In the genomic region with DNA sequence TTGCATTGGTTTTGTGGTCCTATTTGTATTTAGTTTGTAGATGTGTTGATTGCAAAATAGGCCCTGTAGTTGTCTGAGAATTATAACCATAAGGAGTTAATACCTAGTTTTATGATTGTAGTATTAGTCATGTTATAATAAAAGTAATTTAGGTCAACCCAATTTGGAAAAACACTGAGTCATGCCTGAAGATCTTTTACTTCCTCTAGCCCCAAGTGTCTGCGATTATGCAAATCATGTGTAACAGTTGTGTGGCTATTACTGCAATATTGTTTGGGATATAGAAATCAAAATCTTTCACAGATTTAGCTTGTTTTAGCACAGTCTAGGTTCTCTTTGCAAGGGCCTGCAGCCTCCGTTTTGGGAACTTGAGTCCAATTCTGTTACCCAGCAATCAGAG, we compare ENCODE assay signal across 8 cellular contexts. TPM values are rescaled to one million over a fixed set of nuclear protein-coding genes. Genes with fewer than 3 reads are reported as not detected.
DNase-seq lines count a peak whose midpoint lies in the region; ATAC-seq and TF ChIP-seq lines count a peak whose summit lies in the region.

No MANE protein-coding gene starts in this region.

- H3K27me3 ChIP-seq in foreskin keratinocyte = no peaks in the 10 kb centered on the region

- ATAC-seq in GM18519 (IDR thresholded peaks at IDR 0.05; ENCODE audit: low FRiP score, unreplicated experiment) (peak; percentile 79), HG02852 (IDR thresholded peaks at IDR 0.05; ENCODE audit: unreplicated experiment) (peak; percentile 75), foreskin keratinocyte (peak; percentile 85)

- no peak for TF ChIP-seq CTCF in foreskin keratinocyte (conservative IDR thresholded peaks at IDR 0.05)

- WGBS in urinary bladder = 26% methylated on average over 2 of the region's 2 CpGs

- peaks cover 9% of the 10 kb centered on the region for H3K4me1 ChIP-seq in foreskin keratinocyte
- H3K4me1 ChIP-seq in urinary bladder (ENCODE audit: insufficient read depth) = peaks cover 2% of the 10 kb centered on the region

- no peaks in the 10 kb centered on the region for H3K36me3 ChIP-seq in urinary bladder (ENCODE audit: insufficient read depth)

- DNase-seq in RPMI7951 (ENCODE audit: low read depth) = peak; percentile 60
- peak; percentile 58 to 80 for DNase-seq in foreskin keratinocyte
- no peak for DNase-seq in DMS114 treated with DMSO at 0.1 percent for 48 hours (lab: John Stamatoyannopoulos, UW; ENCODE audit: unreplicated experiment)
- DNase-seq in NCI-H2196 (lab: John Stamatoyannopoulos, UW; ENCODE audit: unreplicated experiment) = no peak
- no peak for DNase-seq in NCI-H526 treated with DMSO at 0.1 percent for 48 hours (lab: John Stamatoyannopoulos, UW)

- H3K27ac ChIP-seq in foreskin keratinocyte (no peak overlapping the region), urinary bladder (ENCODE audit: low read depth) (peak overlapping the region; percentile 30)

- H3K4me3 ChIP-seq in urinary bladder (ENCODE audit: low read depth, low read length) = no peak overlapping the region

RNA-seq across cellular contexts. Expression of a gene that starts 12.6 kb away (rescaled TPM):
- total RNA-seq in RPMI7951 (2014; rRNA removed; shearing (Covaris generic)) = 15.5 and 16.0 TPM in 2 replicates
- 9.5 and 11.6 TPM in 2 replicates for total RNA-seq in foreskin keratinocyte
- polyA plus RNA-seq in foreskin keratinocyte = 12.5 and 18.2 TPM in 2 replicates
- 9.7 TPM for total RNA-seq in urinary bladder
- 6.1 TPM for polyA plus RNA-seq in urinary bladder

RNA-seq across cellular contexts. Expression of a gene that starts 37.1 kb away (rescaled TPM):
- total RNA-seq in RPMI7951 (2014; rRNA removed; shearing (Covaris generic)) = 96.1 and 101 TPM in 2 replicates
- total RNA-seq in foreskin keratinocyte = 65.4 and 67.9 TPM in 2 replicates
- 50.7 and 54.4 TPM in 2 replicates for polyA plus RNA-seq in foreskin keratinocyte
- total RNA-seq in urinary bladder = 172 TPM
- 64.9 TPM for polyA plus RNA-seq in urinary bladder

Comparison
In these comparisons a context has a peak if more than half of its experiments do, and no peak if none do; other contexts are left out.
1. DNase-seq: peak in RPMI7951 (single experiment) and foreskin keratinocyte (2 of 2); none in DMS114 treated with DMSO at 0.1 percent for 48 hours (single experiment), NCI-H2196 (single experiment) and NCI-H526 treated with DMSO at 0.1 percent for 48 hours (single experiment).
2. Peak in every context shown above with its lines, with median percentiles within 50 percentile points of each other: ATAC-seq.